Comparison of ENCODE assay signal across 29 cellular contexts in genomic region chr9:95112436-95113280, GRCh38.
"Had no signal": no experiment of that assay in that cellular context is flagged by ENCODE, and none has a peak within 500 bp of the region (broad histone marks: within the 10 kb centered on the region; RNA-seq: fewer than 3 reads in every experiment).

No MANE protein-coding gene starts in this region.

- H3K4me1 Mint-ChIP-seq: activated naive CD4-positive, alpha-beta T cell treated with anti-CD3 and anti-CD28 coated beads, Interleukin-2, amount 50 U/mL, for 24 hours; activated naive CD8-positive, alpha-beta T cell treated with anti-CD3 and anti-CD28 coated beads, Interleukin-2, amount 50 U/mL, for 24 hours; T-helper 17 cell had no signal

- H3K27me3 ChIP-seq: ascending aorta, body of pancreas, MG63 had no signal

- H3K9me3 Mint-ChIP-seq: activated naive CD4-positive, alpha-beta T cell treated with anti-CD3 and anti-CD28 coated beads, Interleukin-2, amount 50 U/mL, for 24 hours; activated naive CD8-positive, alpha-beta T cell treated with anti-CD3 and anti-CD28 coated beads, Interleukin-2, amount 50 U/mL, for 24 hours; WTC11 had no signal

- H3K9me3 ChIP-seq: ascending aorta, body of pancreas, MG63 had no signal

- H3K4me3 Mint-ChIP-seq: activated CD8-positive, alpha-beta T cell treated with anti-CD3 and anti-CD28 coated beads, Interleukin-2, amount 10 ng/mL, durations not matched to agents 7 days and 5 days; activated naive CD4-positive, alpha-beta T cell treated with anti-CD3 and anti-CD28 coated beads, Interleukin-2, amount 50 U/mL, for 24 hours; activated naive CD8-positive, alpha-beta T cell treated with anti-CD3 and anti-CD28 coated beads, Interleukin-2, amount 50 U/mL, for 24 hours; T-helper 17 cell; WTC11 had no signal

- H3K27me3 Mint-ChIP-seq: activated naive CD4-positive, alpha-beta T cell treated with anti-CD3 and anti-CD28 coated beads, Interleukin-2, amount 50 U/mL, for 24 hours; activated naive CD8-positive, alpha-beta T cell treated with anti-CD3 and anti-CD28 coated beads, Interleukin-2, amount 50 U/mL, for 24 hours; T-helper 17 cell had no signal

- ATAC-seq: activated CD8-positive, alpha-beta T cell treated with anti-CD3 and anti-CD28 coated beads, Interleukin-2, amount 10 ng/mL, durations not matched to agents 7 days and 5 days; activated naive CD8-positive, alpha-beta T cell treated with anti-CD3 and anti-CD28 coated beads, Interleukin-2, amount 50 U/mL, for 24 hours; body of pancreas; Panc1; T-helper 17 cell; WTC11 had no signal

- H3K27ac Mint-ChIP-seq: activated CD8-positive, alpha-beta T cell treated with anti-CD3 and anti-CD28 coated beads, Interleukin-2, amount 10 ng/mL, durations not matched to agents 7 days and 5 days; activated naive CD4-positive, alpha-beta T cell treated with anti-CD3 and anti-CD28 coated beads, Interleukin-2, amount 50 U/mL, for 24 hours; activated naive CD8-positive, alpha-beta T cell treated with anti-CD3 and anti-CD28 coated beads, Interleukin-2, amount 50 U/mL, for 24 hours; T-helper 17 cell; WTC11 had no signal

- H3K27ac ChIP-seq: body of pancreas had no signal

- H3K4me3 ChIP-seq: ascending aorta, body of pancreas, MG63 had no signal

- H3K36me3 Mint-ChIP-seq: activated naive CD4-positive, alpha-beta T cell treated with anti-CD3 and anti-CD28 coated beads, Interleukin-2, amount 50 U/mL, for 24 hours had no signal

- DNase-seq: activated CD4-positive, alpha-beta T cell treated with anti-CD3 and anti-CD28 coated beads for 48 hours; activated CD4-positive, alpha-beta T cell treated with anti-CD3 and anti-CD28 coated beads, Interleukin-2, amount 50 U/mL, for 4 hours; activated CD4-positive, CD25-positive, alpha-beta regulatory T cell treated with anti-CD3 and anti-CD28 coated beads, Interleukin-2, amount 50 U/mL, for 72 hours; activated CD8-positive, alpha-beta memory T cell treated with anti-CD3 and anti-CD28 coated beads, Interleukin-2, amount 50 U/mL, for 48 hours; activated CD8-positive, alpha-beta T cell treated with anti-CD3 and anti-CD28 coated beads, Interleukin-2, amount 10 ng/mL, durations not matched to agents 7 days and 5 days; activated effector memory CD4-positive, alpha-beta T cell treated with Interleukin-2 at 50 U/mL for 16 hours; activated naive CD4-positive, alpha-beta T cell; activated naive CD8-positive, alpha-beta T cell treated with anti-CD3 and anti-CD28 coated beads, Interleukin-2, amount 50 U/mL, for 24 hours; activated T-cell treated with anti-CD3 and anti-CD28 coated beads, Interleukin-2, amount 50 U/mL, for 1 hour; amniotic stem cell; body of pancreas; MG63; MV-4-11; NCI-H1092 treated with DMSO at 0.1 percent for 48 hours; NCI-H1436; NCI-H1694 treated with DMSO at 0.1 percent for 48 hours; NCI-H2029 treated with DMSO at 0.1 percent for 48 hours; NCI-H345; NCI-H510A; NCI-H526 treated with DMSO at 0.1 percent for 48 hours; NK-92 treated with Interleukin-12 subunit alpha and Interleukin-12 subunit beta, amount 100 ng/mL, for 24 hours; OCI-M1; SHP77; T-helper 17 cell; T-helper 9 cell had no signal
